In the genomic region with DNA sequence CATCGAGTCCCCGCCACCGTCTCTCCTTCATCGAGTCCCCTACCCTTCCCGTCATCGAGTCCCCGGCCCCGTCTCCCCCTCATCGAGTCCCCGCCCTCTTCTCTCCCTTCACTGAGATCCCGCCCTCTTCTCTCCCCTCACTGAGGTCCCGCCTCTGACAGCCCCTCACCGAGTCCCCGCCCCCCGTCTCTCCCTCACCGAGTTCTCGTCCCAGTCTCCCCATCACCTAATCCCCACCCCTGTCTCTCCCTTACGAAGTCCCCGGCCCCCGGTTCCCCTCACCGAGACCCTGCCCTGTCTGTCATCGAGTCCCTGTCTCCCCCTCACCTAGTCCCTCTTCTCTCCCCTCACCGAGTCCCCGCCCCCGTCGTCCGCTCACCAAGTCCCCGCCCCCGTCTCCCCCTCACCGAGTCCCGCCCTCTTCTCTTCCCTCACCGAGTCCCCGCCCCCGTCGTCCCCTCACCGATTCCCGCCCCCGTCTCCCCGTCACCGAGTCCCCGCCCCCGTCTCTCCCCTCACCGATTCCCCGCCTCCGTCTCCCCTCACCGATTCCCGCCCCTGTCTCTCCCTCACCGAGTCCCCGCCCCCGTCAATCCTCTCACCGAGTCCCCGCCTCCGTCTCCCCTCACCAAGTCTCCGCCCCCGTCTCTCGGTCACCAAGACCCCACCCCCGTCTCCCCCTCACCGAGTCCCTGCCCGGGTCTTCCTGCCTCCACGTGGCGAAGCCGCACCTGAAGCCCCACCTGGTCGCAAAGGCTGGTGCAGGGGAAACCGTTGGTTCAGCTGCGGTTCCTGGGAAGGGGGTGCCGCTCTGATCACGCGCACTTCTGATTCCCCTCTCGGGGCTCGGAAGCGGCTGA, we compare ENCODE assay signal across 8 cellular contexts. TPM values are rescaled to one million over a fixed set of nuclear protein-coding genes. Genes with fewer than 3 reads are reported as not detected.
DNase-seq lines count a peak whose midpoint lies in the region; ATAC-seq lines count a peak whose summit lies in the region.

No MANE protein-coding gene starts in this region.

- H3K4me1 Mint-ChIP-seq in effector memory CD8-positive, alpha-beta T cell (ENCODE audit: low read depth in 2 of 2): peaks cover 14 to 26% of the 10 kb centered on the region in 2 donors

- H3K27me3 Mint-ChIP-seq in effector memory CD8-positive, alpha-beta T cell: no peaks in the 10 kb centered on the region

- peak; percentile 47 for ATAC-seq in effector memory CD8-positive, alpha-beta T cell (replicated peaks)
- ATAC-seq in GM21723 (IDR thresholded peaks at IDR 0.05; ENCODE audit: unreplicated experiment): no peak

- H3K9me3 Mint-ChIP-seq in effector memory CD8-positive, alpha-beta T cell: no peaks in the 10 kb centered on the region

- H3K27ac Mint-ChIP-seq in effector memory CD8-positive, alpha-beta T cell: peak overlapping the region; percentile 95

- H3K4me3 Mint-ChIP-seq in effector memory CD8-positive, alpha-beta T cell: peak overlapping the region; percentile 92 to 95

- in situ Hi-C loops in G401 (cut with HindIII; ENCODE audit: low sequenced_read_pairs): no loop called here

- peaks cover 17% of the 10 kb centered on the region for H3K36me3 Mint-ChIP-seq in effector memory CD8-positive, alpha-beta T cell (ENCODE audit: insufficient read depth)

- DNase-seq in G401 (ENCODE audit: low spot score) (peak; percentile 91), HS-5 (ENCODE audit: low read depth) (peak; percentile 76), NOMO-1 (lab: John Stamatoyannopoulos, UW; ENCODE audit: unreplicated experiment in 2 of 2) (peak; percentile 68 to 84), lung microvascular endothelial cell (ENCODE audit: low read depth in 2 of 2) (peak; percentile 94 to 97)
- peak; percentile 84 for DNase-seq in activated CD8-positive, alpha-beta memory T cell treated with anti-CD3 and anti-CD28 coated beads, Interleukin-2, amount 50 U/mL, for 24 hours (ENCODE audit: extremely low read depth)
- DNase-seq in effector memory CD8-positive, alpha-beta T cell: peak; percentile 85 to 90 (median 88)
- DNase-seq in stimulated activated CD4-positive, alpha-beta T cell treated with anti-CD3 and anti-CD28 coated beads, Interleukin-4, amount 100 ng/mL, for 48 hours (ENCODE audit: low read depth in 2 of 2): peak; percentile 87 to 89

RNA-seq across cellular contexts. Expression of a gene that starts 23.9 kb away (rescaled TPM):
- total RNA-seq in G401 (2014; rRNA removed; shearing (Covaris generic)): 6.2 and 12.6 TPM in 2 replicates
- total RNA-seq in lung microvascular endothelial cell: 3.9 and 4.0 TPM in 2 replicates

RNA-seq across cellular contexts. Expression of a gene that starts 26.5 kb away (rescaled TPM):
- 23.4 and 32.4 TPM in 2 replicates for total RNA-seq in G401 (2014; rRNA removed; shearing (Covaris generic))
- 6.1 and 10.3 TPM in 2 replicates for total RNA-seq in lung microvascular endothelial cell

RNA-seq across cellular contexts. Expression of a gene that starts 35.3 kb away (rescaled TPM):
- total RNA-seq in G401 (2014; rRNA removed; shearing (Covaris generic)): 338 and 361 TPM in 2 replicates
- 172 and 227 TPM in 2 replicates for total RNA-seq in lung microvascular endothelial cell

RNA-seq across cellular contexts. Expression of a gene that starts 42.7 kb away (rescaled TPM):
- total RNA-seq in G401 (2014; rRNA removed; shearing (Covaris generic)): 222 and 282 TPM in 2 replicates
- 81.1 and 95.8 TPM in 2 replicates for total RNA-seq in lung microvascular endothelial cell
